In the genomic region with DNA sequence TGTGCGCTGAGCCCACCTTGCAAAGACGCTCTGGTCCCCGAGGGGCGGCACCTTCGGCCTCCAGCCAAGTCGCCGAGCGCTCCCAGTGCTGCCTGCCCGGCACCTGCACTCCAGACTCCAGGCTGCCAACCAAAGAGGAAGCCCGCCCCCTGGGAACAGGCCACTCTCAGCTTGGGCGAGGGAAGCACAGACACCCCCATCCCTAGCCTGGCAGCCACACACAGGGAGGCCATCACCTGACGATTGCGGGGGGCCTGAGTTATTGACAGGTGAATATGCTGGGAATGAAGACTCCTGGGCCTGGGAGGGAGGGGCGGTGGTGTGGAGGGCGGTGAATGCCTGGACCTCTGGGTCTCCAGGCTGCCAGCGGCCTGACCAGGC, we compare ENCODE assay signal across 18 cellular contexts. TPM values are rescaled to one million over a fixed set of nuclear protein-coding genes. Genes with fewer than 3 reads are reported as not detected.
"Had no signal": no experiment of that assay in that cellular context is flagged by ENCODE, and none has a peak within 500 bp of the region (broad histone marks: within the 10 kb centered on the region; RNA-seq: fewer than 3 reads in every experiment).

No MANE protein-coding gene starts in this region.

- DNase-seq: activated CD4-positive, alpha-beta T cell treated with anti-CD3 and anti-CD28 coated beads for 1 hour; activated CD4-positive, alpha-beta T cell treated with anti-CD3 and anti-CD28 coated beads, Interleukin-2, amount 50 U/mL, for 1 hour; activated CD8-positive, alpha-beta T cell treated with anti-CD3 and anti-CD28 coated beads, Interleukin-2, amount 10 ng/mL, durations not matched to agents 7 days and 5 days; effector CD4-positive, alpha-beta T cell; foreskin fibroblast; mesendoderm; mucosa of descending colon; nephron progenitor cell; stimulated activated CD4-positive, alpha-beta T cell treated with anti-CD3 and anti-CD28 coated beads, Interleukin-4, amount 100 ng/mL, for 1 hour; stimulated activated naive CD4-positive, alpha-beta T cell; T-helper 1 cell had no signal

- H3K27ac ChIP-seq: thyroid gland had no signal

- H3K4me1 ChIP-seq: thyroid gland, uterus had no signal

- H3K36me3 ChIP-seq: heart right ventricle, thyroid gland, uterus had no signal

- H3K9me3 ChIP-seq: thyroid gland, uterus had no signal

- H3K4me3 ChIP-seq: mucosa of descending colon had no signal

- H3K27me3 ChIP-seq: thyroid gland, uterus had no signal

- ATAC-seq: activated CD8-positive, alpha-beta T cell treated with anti-CD3 and anti-CD28 coated beads, Interleukin-2, amount 10 ng/mL, durations not matched to agents 7 days and 5 days; activated naive CD4-positive, alpha-beta T cell treated with anti-CD3 and anti-CD28 coated beads, Interleukin-2, amount 50 U/mL, for 72 hours; activated T-helper 17 cell treated with anti-CD3 and anti-CD28 coated beads, Interleukin-2, amount 50 U/mL, for 72 hours; mucosa of descending colon had no signal

RNA-seq across cellular contexts. Expression of gene ZNF492, which starts 10.3 kb away (rescaled TPM):
- total RNA-seq: astrocyte, progenitor cell of endocrine pancreas had no signal
